In genomic region chr11:2458321-2458720, GRCh38 we compare ENCODE assay signal across 27 cellular contexts. TPM values are rescaled to one million over a fixed set of nuclear protein-coding genes. Genes with fewer than 3 reads are reported as not detected.
DNase-seq lines count a peak whose midpoint lies in the region; ATAC-seq and TF ChIP-seq lines count a peak whose summit lies in the region.
"Had no signal": no experiment of that assay in that cellular context is flagged by ENCODE, and none has a peak within 500 bp of the region (broad histone marks: within the 10 kb centered on the region; RNA-seq: fewer than 3 reads in every experiment).

No MANE protein-coding gene starts in this region.

- no peak for TF ChIP-seq EP300 in stomach (IDR thresholded peaks at IDR 0.05)

- TF ChIP-seq CTCF in KMS-11 (conservative IDR thresholded peaks at IDR 0.05; ENCODE audit: low read depth, low read length) (no peak), stomach (IDR thresholded peaks at IDR 0.05) (no peak)

- ATAC-seq in Right ventricle myocardium superior (ENCODE audit: poor library complexity): no peak
- no peak for ATAC-seq in Right ventricle myocardium inferior
- ATAC-seq in left lobe of liver: no peak
- ATAC-seq: GM23338, K562 had no signal

- DNase-seq in Right ventricle myocardium superior (peak; percentile 46), Right ventricle myocardium inferior (ENCODE audit: missing footprints) (no peak), left lobe of liver (ENCODE audit: low spot score) (peak; percentile 33), stomach (no peak), DMS153 (lab: John Stamatoyannopoulos, UW) (no peak), NCI-H510A (lab: John Stamatoyannopoulos, UW) (no peak)
- DNase-seq: CD4-positive, CD25-positive, alpha-beta regulatory T cell; DMS53; NCI-H1105 treated with DMSO at 0.1 percent for 48 hours; NCI-H146; NCI-H1930; NCI-H2107; NCI-H446 treated with DMSO at 0.1 percent for 48 hours; NCI-H526 treated with DMSO at 0.1 percent for 48 hours; PC-9; SHP77 had no signal

- peaks cover 18% of the 10 kb centered on the region; the same call in 1 of the 2 replicates for H3K79me2 ChIP-seq in KMS-11 (ENCODE audit: insufficient read depth, low read depth)

- H3K27ac ChIP-seq in KMS-11 (peak overlapping the region; percentile 88; the same call in 1 of the 2 replicates), stomach (peak overlapping the region in 3 of 5 donors; percentile 87 to 92 (median 89))
- H3K27ac ChIP-seq: BLaER1, PC-9 had no signal

- H4K20me1 ChIP-seq in KMS-11 (ENCODE audit: insufficient read depth): no peaks in the 10 kb centered on the region

- H3K27me3 ChIP-seq in KMS-11 (ENCODE audit: insufficient read depth, low read depth) (no peaks in the 10 kb centered on the region), stomach (no peaks in the 10 kb centered on the region)
- H3K27me3 ChIP-seq: BLaER1 had no signal

- no peak for TF ChIP-seq POLR2A in stomach (IDR thresholded peaks at IDR 0.05)

- intact Hi-C loops in Right ventricle myocardium superior (cut with DNase I): no loop called here
- intact Hi-C loops in Right ventricle myocardium inferior (cut with DNase I): no loop called here
- intact Hi-C loops in stomach (cut with DNase I; ENCODE audit: low total_unique reads): no loop called here

- 84 to 94% (median 91%) methylated on average over 11 to 13 of the region's 13 CpGs for WGBS in stomach, 5 donors

- peak overlapping the region; percentile 81; the same call in 1 of the 2 replicates for H3K4me2 ChIP-seq in KMS-11
- H3K4me2 ChIP-seq: GM23338, PC-9 had no signal

- H3K36me3 ChIP-seq in KMS-11 (ENCODE audit: insufficient read depth) (no peaks in the 10 kb centered on the region), stomach (no peaks in the 10 kb centered on the region)
- H3K36me3 ChIP-seq: BLaER1, HAP-1 had no signal

- no peak overlapping the region for H3K9ac ChIP-seq in KMS-11
- H3K9ac ChIP-seq: BLaER1 had no signal

- H3K4me1 ChIP-seq in KMS-11 (ENCODE audit: low read depth, poor library complexity, severe bottlenecking) (peaks cover 58% of the 10 kb centered on the region), stomach (peaks cover 40 to 47% (median 46%) of the 10 kb centered on the region in 4 donors)
- H3K4me1 ChIP-seq: HAP-1 had no signal

- H3K4me3 ChIP-seq in KMS-11 (IDR thresholded peaks at IDR 0.05; ENCODE audit: insufficient read depth, low read depth, low read length) (no peak overlapping the region), stomach (no peak overlapping the region)
- H3K4me3 ChIP-seq: BLaER1, GM23338, HAP-1, K562, PC-9 had no signal

- no peaks in the 10 kb centered on the region for H3K9me3 ChIP-seq in stomach
- H3K9me3 ChIP-seq: HAP-1 had no signal

- no peak overlapping the region for H2AFZ ChIP-seq in KMS-11 (ENCODE audit: low read depth)
- H2AFZ ChIP-seq: GM23338, PC-9 had no signal

RNA-seq across cellular contexts. Expression of gene KCNQ1, which starts 13.5 kb away (rescaled TPM):
- total RNA-seq in Right ventricle myocardium superior (33.4 TPM), Right ventricle myocardium inferior (40.0 TPM), left lobe of liver (2.1 TPM), stomach (100 to 1,000 TPM in 1 of 5 donors, 10 to 100 TPM in 4; 12.1 to 155 (median 75.9) TPM)
- 10 to 100 TPM; 29.3 to 55.8 (median 42.2) TPM for polyA plus RNA-seq in stomach
- total RNA-seq: Daoy, LHCN-M2, MCF 10A, PC-9, RPMI7951 had no signal
- polyA plus RNA-seq: AG04450, K562 had no signal

RNA-seq across cellular contexts. Expression of gene TRPM5, which starts 14.0 kb away (rescaled TPM):
- total RNA-seq in Right ventricle myocardium superior (not detected), Right ventricle myocardium inferior (not detected), left lobe of liver (not detected), stomach (10 to 100 TPM in 1 of 5 donors, under 1 TPM in 3, not detected in 1; 0.43 to 11.6 (median 0.50) TPM)
- polyA plus RNA-seq in stomach: under 1 TPM; 0.15 to 0.61 (median 0.31) TPM
- total RNA-seq: GM23338, K562, LHCN-M2, MCF 10A, PC-9, RPMI7951, SK-MEL-5 had no signal
- polyA plus RNA-seq: AG04450; CD4-positive, CD25-positive, alpha-beta regulatory T cell; GM23338; K562 had no signal

RNA-seq across cellular contexts. Expression of gene TSSC4, which starts 57.8 kb away (rescaled TPM):
- total RNA-seq in Right ventricle myocardium superior (36.2 TPM), Right ventricle myocardium inferior (31.4 TPM), left lobe of liver (24.8 TPM), stomach (100 to 1,000 TPM in 1 of 5 donors, 10 to 100 TPM in 3, 1 to 10 TPM in 1; 9.4 to 147 (median 44.2) TPM)
- 10 to 100 TPM; 51.5 to 65.3 (median 54.9) TPM for polyA plus RNA-seq in stomach

Comparison
In these comparisons a context has a peak if more than half of its experiments do, and no peak if none do; other contexts are left out.
1. DNase-seq: peak in Right ventricle myocardium superior (single experiment) and left lobe of liver (single experiment); none in Right ventricle myocardium inferior (single experiment), stomach (single experiment), DMS153 (single experiment) and NCI-H510A (single experiment).